Comparison of ENCODE assay signal across 1 cellular context in genomic region chr15:74432968-74433591, GRCh38.
A peak's percentile ranks its signal among the peaks of the same experiment; 100 is the strongest.
TF ChIP-seq lines count a peak whose summit lies in the region.

No MANE protein-coding gene starts in this region.

TF ChIP-seq in H1, 55 proteins besides CTCF, POLR2A, EP300 and RAD21 (continued from another document):
- peak; percentile 81 for TF ChIP-seq MAX (IDR thresholded peaks at IDR 0.05)
- 0 out of 4 replicates have a peak, but pooled peaks of 1 of the 2 experiments have one; percentile 34 for TF ChIP-seq SIN3A (conservative IDR thresholded peaks at IDR 0.05 in 1 of 2, IDR thresholded peaks at IDR 0.05 in 1 of 2; ENCODE audit: low read depth in 1 of 2, low read length in 2 of 2)
- peak; percentile 34; the same call in 1 of the 2 replicates for TF ChIP-seq SUZ12 (IDR thresholded peaks at IDR 0.05; ENCODE audit: low read length)
